Comparison of ENCODE assay signal across 1 cellular context in the genomic region with DNA sequence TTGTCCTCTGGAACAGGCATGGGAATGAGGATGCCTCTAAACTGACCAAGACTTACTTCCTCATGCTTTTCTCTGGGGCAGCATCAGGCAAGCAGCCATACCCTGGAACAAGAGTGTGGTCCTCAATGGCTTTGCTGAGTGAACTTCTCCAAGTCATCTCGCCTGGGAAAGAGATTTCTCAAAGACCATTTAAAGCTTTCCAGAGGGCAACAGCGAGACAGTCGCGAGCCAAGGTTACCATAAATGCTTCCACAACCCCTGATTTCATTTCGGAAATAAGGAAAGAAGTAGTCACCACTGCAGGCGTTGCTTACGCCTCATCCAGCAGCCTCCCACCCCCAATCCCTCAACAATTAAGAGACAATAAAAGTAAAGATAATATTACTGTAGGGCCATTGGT.
TF ChIP-seq lines count a peak whose summit lies in the region.

No MANE protein-coding gene starts in this region.

TF ChIP-seq in IMR-90, 13 proteins besides CTCF, POLR2A, EP300 and RAD21:
- TF ChIP-seq RFX5 (IDR thresholded peaks at IDR 0.05; ENCODE audit: low read depth, low read length) (no peak), FOS (IDR thresholded peaks at IDR 0.05; ENCODE audit: low read depth, low read length) (no peak)
